In genomic region chr5:177113566-177114424, GRCh38 we compare ENCODE assay signal across 8 cellular contexts. TPM values are rescaled to one million over a fixed set of nuclear protein-coding genes. Genes with fewer than 3 reads are reported as not detected.
DNase-seq lines count a peak whose midpoint lies in the region; ATAC-seq and TF ChIP-seq lines count a peak whose summit lies in the region.

No MANE protein-coding gene starts in this region.

- peaks cover 20% of the 10 kb centered on the region in 2 donors for H3K4me1 Mint-ChIP-seq in natural killer cell
- peaks cover 14% of the 10 kb centered on the region for H3K4me1 Mint-ChIP-seq in stimulated activated memory B cell treated with anti-CD40 and anti-IgM and Interleukin-4, amounts not matched to agents 10 μg/mL and 1 μg/mL and 100 μg/mL, for 72 hours

- H3K4me3 Mint-ChIP-seq in natural killer cell = peak overlapping the region; percentile 43
- no peak overlapping the region for H3K4me3 Mint-ChIP-seq in stimulated activated memory B cell treated with anti-CD40 and anti-IgM and Interleukin-4, amounts not matched to agents 10 μg/mL and 1 μg/mL and 100 μg/mL, for 72 hours

- peaks cover 0 to 2% of the 10 kb centered on the region in 2 donors for H3K27me3 Mint-ChIP-seq in natural killer cell (ENCODE audit: low read depth in 2 of 2)
- H3K27me3 Mint-ChIP-seq in stimulated activated memory B cell treated with anti-CD40 and anti-IgM and Interleukin-4, amounts not matched to agents 10 μg/mL and 1 μg/mL and 100 μg/mL, for 72 hours = no peaks in the 10 kb centered on the region

- intact Hi-C loops in natural killer cell (cut with micrococcal nuclease) = loop anchor here (5.0 to 10.0 kb wide), 4 partner anchors 61 to 456 kb away; partner anchors contain the start of genes PDLIM7, PRELID1 and RAB24

- H3K9me3 Mint-ChIP-seq in natural killer cell = no peaks in the 10 kb centered on the region
- peaks cover 2% of the 10 kb centered on the region for H3K9me3 Mint-ChIP-seq in stimulated activated memory B cell treated with anti-CD40 and anti-IgM and Interleukin-4, amounts not matched to agents 10 μg/mL and 1 μg/mL and 100 μg/mL, for 72 hours

- peak overlapping the region in 1 of 2 donors; percentile 7 for H3K27ac Mint-ChIP-seq in natural killer cell
- H3K27ac Mint-ChIP-seq in stimulated activated memory B cell treated with anti-CD40 and anti-IgM and Interleukin-4, amounts not matched to agents 10 μg/mL and 1 μg/mL and 100 μg/mL, for 72 hours = no peak overlapping the region

- peak; percentile 99 for TF ChIP-seq CTCF in natural killer cell (IDR thresholded peaks at IDR 0.05)

- no peaks in the 10 kb centered on the region for H3K36me3 Mint-ChIP-seq in natural killer cell
- H3K36me3 Mint-ChIP-seq in stimulated activated memory B cell treated with anti-CD40 and anti-IgM and Interleukin-4, amounts not matched to agents 10 μg/mL and 1 μg/mL and 100 μg/mL, for 72 hours = no peaks in the 10 kb centered on the region

- ATAC-seq in esophagus mucosa (peak; percentile 77), natural killer cell (peak; percentile 62 to 81 (median 76)), GM19467 (IDR thresholded peaks at IDR 0.05; ENCODE audit: unreplicated experiment) (no peak)
- ATAC-seq in stimulated activated memory B cell treated with anti-CD40 and anti-IgM and Interleukin-4, amounts not matched to agents 10 μg/mL and 1 μg/mL and 100 μg/mL, for 72 hours = peak; percentile 76

- DNase-seq in GM03348 (ENCODE audit: low spot score) = peak; percentile 92
- peak; percentile 60 for DNase-seq in HS-5 (ENCODE audit: low read depth)
- DNase-seq in OCI-M2 (lab: John Stamatoyannopoulos, UW; ENCODE audit: unreplicated experiment) = peak; percentile 72
- peak; percentile 86 for DNase-seq in activated T-cell treated with anti-CD3 and anti-CD28 coated beads, Interleukin-2, amount 50 U/mL, for 1 hour
- DNase-seq in natural killer cell = peak; percentile 75

RNA-seq across cellular contexts. Expression of gene NSD1, which starts 19.8 kb away (rescaled TPM):
- total RNA-seq in esophagus mucosa (53.8 TPM), natural killer cell (100 to 1,000 TPM; 117 to 147 (median 143) TPM)

RNA-seq across cellular contexts. Expression of gene FGFR4, which starts 27.1 kb away (rescaled TPM):
- total RNA-seq in esophagus mucosa (2.7 TPM), natural killer cell (1 to 10 TPM in 2 of 3 donors, under 1 TPM in 1; 0.72 to 1.5 (median 1.3) TPM)
